1 cellular context compared by ENCODE assay signal in the genomic region with DNA sequence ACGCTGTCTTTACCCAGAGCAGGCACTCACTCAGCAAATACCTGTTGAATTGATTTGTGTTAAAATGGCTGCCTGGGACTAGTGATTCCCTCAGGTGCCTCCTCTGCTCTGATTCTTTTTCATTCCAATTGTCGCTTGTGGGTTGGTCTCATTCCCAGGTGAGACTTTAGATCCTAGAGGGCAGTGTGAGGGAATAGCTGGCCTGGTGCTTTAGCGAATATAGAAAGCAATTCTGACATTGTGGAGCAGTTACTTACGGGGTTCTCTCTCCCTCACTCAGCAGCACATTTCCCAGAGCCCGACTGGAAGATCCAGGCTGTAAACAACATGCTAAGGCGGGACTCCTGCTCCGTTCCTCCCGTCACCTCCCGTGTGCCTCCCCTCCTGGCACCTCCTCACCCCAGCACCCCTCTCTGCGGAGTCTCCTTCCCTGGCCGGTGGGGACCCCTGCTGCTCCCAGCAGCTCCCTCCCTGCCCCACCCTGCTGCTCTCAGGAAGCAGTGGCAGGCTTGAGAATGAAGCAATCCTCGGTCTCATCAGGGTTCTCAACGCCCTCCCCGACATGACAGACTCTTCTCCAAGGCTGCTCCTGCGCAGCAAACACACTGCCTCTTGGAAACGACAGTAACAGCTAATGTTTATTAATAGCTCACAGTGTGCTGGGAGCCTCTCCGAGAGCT.
A peak's percentile ranks its signal among the peaks of the same experiment; 100 is the strongest.
TF ChIP-seq lines count a peak whose summit lies in the region.

No MANE protein-coding gene starts in this region.

TF ChIP-seq in WTC11, 78 proteins besides CTCF, POLR2A, EP300 and RAD21:
- TF ChIP-seq, protein P1, sequence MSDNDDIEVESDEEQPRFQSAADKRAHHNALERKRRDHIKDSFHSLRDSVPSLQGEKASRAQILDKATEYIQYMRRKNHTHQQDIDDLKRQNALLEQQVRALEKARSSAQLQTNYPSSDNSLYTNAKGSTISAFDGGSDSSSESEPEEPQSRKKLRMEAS (CRISPR knock-in tag; IDR thresholded peaks at IDR 0.05): 0 out of 2 replicates have a peak, but pooled peaks have one; percentile 34
- TF ChIP-seq SOX15 (CRISPR knock-in tag; IDR thresholded peaks at IDR 0.05): no peak
- no peak for TF ChIP-seq PRRX2 (CRISPR knock-in tag; IDR thresholded peaks at IDR 0.05)
- TF ChIP-seq SP1 (CRISPR knock-in tag; conservative IDR thresholded peaks at IDR 0.05): no peak
TF ChIP-seq in WTC11: peak in this region for 1.
